8 cellular contexts compared by ENCODE assay signal in the genomic region with DNA sequence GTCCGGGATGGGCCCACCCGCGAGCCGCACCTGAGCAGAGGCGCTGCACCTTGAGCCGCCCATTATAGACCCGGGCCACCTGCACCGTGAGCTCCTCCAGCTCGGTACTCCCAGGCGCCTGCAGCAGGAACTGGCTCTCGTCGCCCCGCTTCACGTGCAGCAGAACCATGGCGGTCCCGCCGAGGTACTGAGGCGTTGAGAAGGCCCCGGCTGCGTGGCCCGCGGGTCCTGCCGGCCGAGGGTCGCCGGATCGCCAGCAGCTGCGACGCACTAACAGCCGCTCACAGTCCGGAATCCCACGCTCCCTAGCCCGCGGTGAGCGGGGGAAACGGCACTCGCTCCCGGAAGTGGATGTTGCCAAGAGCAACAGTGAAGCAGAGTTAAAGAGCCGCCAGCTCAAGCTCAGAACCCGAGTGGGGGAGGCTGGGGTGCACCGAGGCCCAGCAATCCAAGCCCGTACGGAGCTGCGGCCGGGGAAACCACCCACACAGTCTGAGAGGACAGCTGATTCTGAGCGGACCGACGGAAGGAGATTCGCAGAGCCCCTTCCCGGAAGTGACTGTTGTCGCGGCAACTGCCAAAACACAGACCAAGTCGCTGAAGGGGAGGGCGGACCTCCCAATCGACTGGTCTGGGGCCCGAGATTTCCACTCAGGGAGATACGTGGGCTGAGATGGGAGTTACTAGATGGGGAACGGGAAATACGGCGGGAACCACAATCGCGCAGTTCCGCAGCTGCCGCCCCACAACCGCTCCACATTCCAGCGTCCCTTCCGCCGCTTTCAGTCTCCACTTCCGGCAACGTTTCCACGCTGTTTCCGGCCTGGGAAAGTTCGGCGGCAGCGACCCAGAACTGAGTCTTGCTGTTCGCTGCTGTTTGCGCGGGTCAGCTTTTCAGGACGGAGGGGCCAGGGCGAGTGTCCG. TPM values are rescaled to one million over a fixed set of nuclear protein-coding genes. Genes with fewer than 3 reads are reported as not detected.
A peak's percentile ranks its signal among the peaks of the same experiment; 100 is the strongest.
DNase-seq lines count a peak whose midpoint lies in the region; ATAC-seq and TF ChIP-seq lines count a peak whose summit lies in the region.

A gene with protein sequence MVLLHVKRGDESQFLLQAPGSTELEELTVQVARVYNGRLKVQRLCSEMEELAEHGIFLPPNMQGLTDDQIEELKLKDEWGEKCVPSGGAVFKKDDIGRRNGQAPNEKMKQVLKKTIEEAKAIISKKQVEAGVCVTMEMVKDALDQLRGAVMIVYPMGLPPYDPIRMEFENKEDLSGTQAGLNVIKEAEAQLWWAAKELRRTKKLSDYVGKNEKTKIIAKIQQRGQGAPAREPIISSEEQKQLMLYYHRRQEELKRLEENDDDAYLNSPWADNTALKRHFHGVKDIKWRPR (minus strand): TSS at position 303 of the 924 bp plus-strand sequence. CDS start 134 bp downstream, at position 169.

- CTCF ChIA-PET in OCI-LY7 (lab: Charles Lee; ENCODE audit: unreplicated experiment): no interaction called here

- peak within 1 kb of the TSS; percentile 99 for H2AFZ ChIP-seq in OCI-LY7 (ENCODE audit: low read length)

- H3K79me2 ChIP-seq in OCI-LY7 (ENCODE audit: insufficient read depth, low read depth, low read length): peaks cover 19% of the 10 kb centered on the region

- H3K9me3 ChIP-seq in HUES64 (ENCODE audit: insufficient read depth, low read depth, low read length) (no peaks in the 10 kb centered on the region), OCI-LY7 (ENCODE audit: low read length) (no peaks in the 10 kb centered on the region), mononuclear cell (ENCODE audit: low read depth, low read length) (no peaks in the 10 kb centered on the region)

- H3K9me2 ChIP-seq in OCI-LY7 (ENCODE audit: insufficient read depth, low read length): no peaks in the 10 kb centered on the region

- H3K36me3 ChIP-seq in HUES64 (ENCODE audit: insufficient read depth, low read length) (peaks cover 30% of the 10 kb centered on the region), OCI-LY7 (ENCODE audit: insufficient read depth, low read length) (peaks cover 25% of the 10 kb centered on the region)

- peak within 1 kb of the TSS; percentile 95 for H3K9ac ChIP-seq in HUES64 (ENCODE audit: low read depth, low read length)

- peak within 1 kb of the TSS; percentile 87 for H3K27ac ChIP-seq in HUES64 (ENCODE audit: low read depth, low read length)
- peak within 1 kb of the TSS; percentile 80 for H3K27ac ChIP-seq in OCI-LY7 (ENCODE audit: low read depth, low read length, poor library complexity, severe bottlenecking)

- WGBS in HUES64: under 1% methylated on average over 81 of the region's 81 CpGs

- H3K4me3 ChIP-seq in HUES64 (ENCODE audit: low read length) (peak within 1 kb of the TSS; percentile 97), OCI-LY7 (ENCODE audit: low read depth, low read length, poor library complexity, severe bottlenecking) (peak within 1 kb of the TSS; percentile 88), mononuclear cell (ENCODE audit: low read length) (peak within 1 kb of the TSS; percentile 76)

- no peaks in the 10 kb centered on the region for H4K20me1 ChIP-seq in OCI-LY7 (ENCODE audit: insufficient read depth, low read length)

- H3K4me2 ChIP-seq in OCI-LY7 (ENCODE audit: low read length): peak within 1 kb of the TSS; percentile 96

- H3K27me3 ChIP-seq in HUES64 (ENCODE audit: insufficient read depth, low read length) (no peaks in the 10 kb centered on the region), mononuclear cell (ENCODE audit: insufficient read depth, low read length) (no peaks in the 10 kb centered on the region)

- POLR2A ChIA-PET in OCI-LY7 (lab: Charles Lee): interaction anchor here (0.5 to 1.3 kb wide), 8 partner anchors 9 to 1713 kb away, joined by 3 to 4 read pairs (median 3); no protein-coding TSS in a partner anchor

- DNase-seq in D341Med (ENCODE audit: low spot score): peak; percentile 87
- DNase-seq in OCI-LY7 (ENCODE audit: low spot score): peak; percentile 89
- peak; percentile 79 for DNase-seq in activated T-cell treated with anti-CD3 and anti-CD28 coated beads for 24 hours (ENCODE audit: low read depth)
- peak; percentile 83 for DNase-seq in epidermal melanocyte (ENCODE audit: insufficient read length, low spot score)
- DNase-seq in stimulated activated CD8-positive, alpha-beta memory T cell treated with anti-CD3 and anti-CD28 coated beads, Interleukin-4, amount 100 ng/mL, for 1 hour (ENCODE audit: low read depth in 2 of 2, low spot score in 1 of 2): peak; percentile 70 to 76

- H3K4me1 ChIP-seq in HUES64 (ENCODE audit: insufficient read depth, low read length) (peaks cover 8% of the 10 kb centered on the region; the same call in 1 of the 2 replicates), OCI-LY7 (ENCODE audit: insufficient read depth, low read length, poor library complexity, severe bottlenecking) (peaks cover 10% of the 10 kb centered on the region), mononuclear cell (ENCODE audit: insufficient read depth, low read length) (peaks cover 21% of the 10 kb centered on the region)

- TF ChIP-seq CTCF in OCI-LY7 (conservative IDR thresholded peaks at IDR 0.05; ENCODE audit: low read length): no peak

- intact Hi-C loops in OCI-LY7 (cut with micrococcal nuclease; ENCODE audit: unreplicated experiment): loop anchor here (1.0 to 5.0 kb wide), 4 partner anchors 160 to 930 kb away; a partner anchor contains a TSS

- no TSS peak for BruUV-seq in OCI-LY7 (replicated peaks; lab: Mats Ljungman, UMichigan)

- peak; percentile 94 for ATAC-seq in GM21447 (IDR thresholded peaks at IDR 0.05; ENCODE audit: unreplicated experiment)

RNA-seq across cellular contexts. Expression of the gene that starts here (rescaled TPM):
- polyA plus RNA-seq in HUES64 (2013, experiment 1 of 2): 79.7 TPM
- polyA plus RNA-seq in HUES64 (2013, experiment 2 of 2): 72.6 TPM
- total RNA-seq in OCI-LY7 (2014; rRNA removed; shearing (Covaris generic)): 43.6 and 56.0 TPM in 2 replicates
- 49.4 and 64.2 TPM in 2 replicates for total RNA-seq in OCI-LY7 (2022)
- total RNA-seq in mononuclear cell: 3.3 TPM

Comparison
In these comparisons a context has a peak if more than half of its experiments do, and no peak if none do; other contexts are left out.
1. Peak in every context shown above with its lines: DNase-seq, ATAC-seq, H3K4me3 ChIP-seq and H3K27ac ChIP-seq.
2. RNA of the gene that starts here (total RNA-seq): 43.6 to 64.2 TPM in OCI-LY7; 3.3 TPM in mononuclear cell (single experiment); every median in the first group is over 10 times any median in the second.